In genomic region chr15:31366169-31366734, GRCh38 we compare ENCODE assay signal across 8 cellular contexts.
DNase-seq lines count a peak whose midpoint lies in the region; ATAC-seq and TF ChIP-seq lines count a peak whose summit lies in the region.

No MANE protein-coding gene starts in this region.

- H3K9me3 ChIP-seq in DND-41 (ENCODE audit: insufficient read depth, low read length, severe bottlenecking): no peaks in the 10 kb centered on the region
- peaks cover 5% of the 10 kb centered on the region for H3K9me3 ChIP-seq in RWPE2 (ENCODE audit: severe bottlenecking)
- no peaks in the 10 kb centered on the region for H3K9me3 ChIP-seq in parathyroid adenoma (ENCODE audit: control insufficient read depth, low read length)

- H3K36me3 ChIP-seq in DND-41 (ENCODE audit: insufficient read depth, low read length) (peaks cover 25% of the 10 kb centered on the region), RWPE2 (ENCODE audit: low read depth) (0 out of 2 replicates have a peak, but pooled peaks cover 5% of the 10 kb centered on the region), parathyroid adenoma (ENCODE audit: control insufficient read depth, insufficient read depth, low read length) (no peaks in the 10 kb centered on the region)

- H3K4me3 ChIP-seq in DND-41 (ENCODE audit: low read depth in 1 of 2, low read length in 2 of 2) (no peak overlapping the region), RWPE2 (ENCODE audit: severe bottlenecking) (no peak overlapping the region), fibroblast of mammary gland (ENCODE audit: control insufficient read depth, low read depth, low read length) (peak overlapping the region; percentile 20), parathyroid adenoma (ENCODE audit: low read depth, low read length) (no peak overlapping the region)

- peaks cover 96% of the 10 kb centered on the region for H3K79me2 ChIP-seq in DND-41 (ENCODE audit: insufficient read depth, low read length)
- peaks cover 30% of the 10 kb centered on the region for H3K79me2 ChIP-seq in parathyroid adenoma

- no peak overlapping the region for H3K9ac ChIP-seq in DND-41 (ENCODE audit: low read depth, low read length)
- H3K9ac ChIP-seq in parathyroid adenoma: no peak overlapping the region

- H2AFZ ChIP-seq in DND-41 (ENCODE audit: low read depth, low read length): no peak overlapping the region
- no peak overlapping the region for H2AFZ ChIP-seq in parathyroid adenoma

- peaks cover 33% of the 10 kb centered on the region for H3K4me1 ChIP-seq in DND-41 (ENCODE audit: insufficient read depth, low read length)
- H3K4me1 ChIP-seq in RWPE2 (ENCODE audit: insufficient read depth, poor library complexity, severe bottlenecking): peaks cover 59% of the 10 kb centered on the region
- H3K4me1 ChIP-seq in parathyroid adenoma: peaks cover 8% of the 10 kb centered on the region

- H4K20me1 ChIP-seq in DND-41 (ENCODE audit: insufficient read depth, low read length): peaks cover 51% of the 10 kb centered on the region

- no peak for DNase-seq in DND-41
- no peak for DNase-seq in RWPE2 (ENCODE audit: low spot score)
- DNase-seq in fibroblast of mammary gland (ENCODE audit: low read depth): peak; percentile 49
- no peak for DNase-seq in DMS 273 treated with DMSO at 0.1 percent for 48 hours (lab: John Stamatoyannopoulos, UW)
- DNase-seq in retina: no peak
- DNase-seq in NAMALWA (ENCODE audit: low spot score): no peak
- no peak for DNase-seq in DMS53 treated with DMSO at 0.1 percent for 48 hours (lab: John Stamatoyannopoulos, UW; ENCODE audit: unreplicated experiment)

- peak overlapping the region; percentile 45 for H3K27ac ChIP-seq in DND-41 (ENCODE audit: low read length)
- H3K27ac ChIP-seq in RWPE2 (ENCODE audit: poor library complexity, severe bottlenecking): peak overlapping the region; percentile 42
- peak overlapping the region; percentile 6 for H3K27ac ChIP-seq in parathyroid adenoma

- TF ChIP-seq CTCF in DND-41 (IDR thresholded peaks at IDR 0.05; ENCODE audit: borderline replicate concordance, extremely low read depth, low read length, poor library complexity, severe bottlenecking) (no peak), RWPE2 (IDR thresholded peaks at IDR 0.05; ENCODE audit: poor library complexity, severe bottlenecking) (peak; percentile 43), fibroblast of mammary gland (conservative IDR thresholded peaks at IDR 0.05; ENCODE audit: control insufficient read depth, insufficient read depth, low read depth, low read length) (no peak), parathyroid adenoma (IDR thresholded peaks at IDR 0.05) (no peak)

- H3K4me2 ChIP-seq in DND-41 (ENCODE audit: insufficient read depth, low read length) (no peak overlapping the region), parathyroid adenoma (ENCODE audit: low read length) (no peak overlapping the region)

- ATAC-seq in DND-41 (ENCODE audit: insufficient read depth, low read depth): no peak
- 0 out of 3 replicates have a peak, but pooled peaks have one; percentile 4 for ATAC-seq in RWPE2 (ENCODE audit: low read depth)

- H3K27me3 ChIP-seq in DND-41 (ENCODE audit: insufficient read depth, low read length, poor library complexity) (no peaks in the 10 kb centered on the region), RWPE2 (ENCODE audit: insufficient read depth, poor library complexity, severe bottlenecking) (no peaks in the 10 kb centered on the region), parathyroid adenoma (ENCODE audit: control insufficient read depth, insufficient read depth, low read length) (no peaks in the 10 kb centered on the region)
